Comparison of ENCODE assay signal across 24 cellular contexts in the genomic region with DNA sequence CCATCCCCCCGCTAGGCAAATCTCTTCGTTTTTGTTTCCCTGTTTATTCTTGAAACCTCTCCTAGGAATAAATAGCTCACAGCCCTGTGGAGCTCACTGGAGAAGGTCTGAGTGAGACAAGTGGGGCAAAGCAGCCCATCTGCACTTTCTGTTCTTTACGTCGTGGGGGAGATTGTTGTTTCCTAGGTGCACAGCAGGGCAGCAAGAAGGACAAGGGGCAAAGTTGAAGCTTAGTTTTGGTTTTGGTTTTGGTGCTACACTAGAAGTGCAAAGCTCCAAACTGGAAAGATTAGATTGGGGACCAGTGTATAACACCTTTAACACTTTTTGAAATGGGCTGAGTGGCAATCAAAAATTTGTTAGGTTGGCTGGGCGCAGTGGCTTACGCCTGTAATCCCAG.
DNase-seq lines count a peak whose midpoint lies in the region; ATAC-seq, FAIRE-seq and TF ChIP-seq lines count a peak whose summit lies in the region.
"Had no signal": no experiment of that assay in that cellular context is flagged by ENCODE, and none has a peak within 500 bp of the region (broad histone marks: within the 10 kb centered on the region; RNA-seq: fewer than 3 reads in every experiment).

No MANE protein-coding gene starts in this region.

- TF ChIP-seq EP300 in GM12878 (IDR thresholded peaks at IDR 0.05; ENCODE audit: borderline replicate concordance in 1 of 2, control insufficient read depth in 1 of 2, low read depth in 2 of 2, low read length in 2 of 2) = no peak

- no peak for DNase-seq in activated T-cell treated with anti-CD3 and anti-CD28 coated beads, Interleukin-2, amount 50 U/mL, for 72 hours
- DNase-seq in activated T-cell treated with anti-CD3 and anti-CD28 coated beads, Interleukin-2, amount 50 U/mL, for 48 hours = no peak
- peak; percentile 25 for DNase-seq in RPMI8226
- no peak for DNase-seq in GM12878 (ENCODE audit: low read depth, low spot score)
- DNase-seq in small intestine = peak; percentile 43
- no peak for DNase-seq in SK-N-DZ (ENCODE audit: low spot score)
- DNase-seq in spleen = no peak
- DNase-seq in mucosa of descending colon = no peak
- DNase-seq: ACHN, activated gamma-delta T cell, DMS 273 treated with DMSO at 0.1 percent for 48 hours, hypothalamus, islet precursor cell, mammary epithelial cell, NCI-H1417 treated with DMSO at 0.1 percent for 48 hours, NCI-H524 treated with DMSO at 0.1 percent for 48 hours, Right ventricle myocardium superior, testis had no signal

- peak overlapping the region; percentile 38 to 44 for H3K4me3 Mint-ChIP-seq in activated T-cell treated with anti-CD3 and anti-CD28 coated beads, Interleukin-2, amount 50 U/mL, for 72 hours

- POLR2A ChIA-PET in GM12878 (lab: Charles Lee) = no interaction called here

- H3K27ac ChIP-seq in GM12878 (ENCODE audit: control insufficient read depth, insufficient read depth) (no peak overlapping the region), small intestine (ENCODE audit: low read depth in 1 of 2, low read length in 1 of 2) (no peak overlapping the region), spleen (peak overlapping the region in 1 of 8 donors; percentile 35)
- H3K27ac ChIP-seq: BLaER1 treated with 17β-estradiol and CSF1 and Interleukin-3, amounts not matched to agents 10 nM and 100 nM; right atrium auricular region; testis; VCaP had no signal

- H3K27me3 ChIP-seq in GM12878 (replicated peaks in 1 of 2; ENCODE audit: control insufficient read depth in 2 of 2, insufficient read depth in 2 of 2, low read length in 1 of 2) (no peaks in the 10 kb centered on the region), small intestine (ENCODE audit: control insufficient read depth in 2 of 2, insufficient read depth in 2 of 2, low read length in 2 of 2) (no peaks in the 10 kb centered on the region), spleen (replicated peaks in 1 of 7) (no peaks in the 10 kb centered on the region)
- H3K27me3 ChIP-seq: BLaER1 treated with 17β-estradiol and CSF1 and Interleukin-3, amounts not matched to agents 10 nM and 100 nM; right atrium auricular region; testis had no signal

- TF ChIP-seq POLR2A in GM12878 (IDR thresholded peaks at IDR 0.05; ENCODE audit: low read depth, low read length) (no peak), spleen (IDR thresholded peaks at IDR 0.05) (no peak)

- WGBS in GM12878 (ENCODE audit: insufficient coverage, insufficient replicate concordance, low lambda C conversion rate, missing lambda C conversion rate) = 77% methylated on average over 6 of the region's 6 CpGs
- WGBS in small intestine, 3 donors = 32 to 59% (median 45%) methylated on average over 6 of the region's 6 CpGs
- WGBS in spleen, 5 donors = 75 to 86% (median 79%) methylated on average over 6 of the region's 6 CpGs

- no TSS peak for BruUV-seq in GM12878 (replicated peaks; lab: Mats Ljungman, UMichigan)

- no peaks in the 10 kb centered on the region for H3K36me3 Mint-ChIP-seq in activated T-cell treated with anti-CD3 and anti-CD28 coated beads, Interleukin-2, amount 50 U/mL, for 72 hours (ENCODE audit: insufficient read depth in 2 of 2)

- H3K9me3 ChIP-seq in GM12878 (replicated peaks; ENCODE audit: control insufficient read depth, insufficient read depth, low read length) = no peaks in the 10 kb centered on the region
- no peaks in the 10 kb centered on the region for H3K9me3 ChIP-seq in small intestine (ENCODE audit: control insufficient read depth, low read depth)
- no peaks in the 10 kb centered on the region for H3K9me3 ChIP-seq in spleen
- no peaks in the 10 kb centered on the region for H3K9me3 ChIP-seq in mucosa of descending colon
- H3K9me3 ChIP-seq: BLaER1 treated with 17β-estradiol and CSF1 and Interleukin-3, amounts not matched to agents 10 nM and 100 nM; right atrium auricular region; testis had no signal

- SMC1A ChIA-PET in GM12878 (lab: Charles Lee; ENCODE audit: uncharacterized antibody, unreplicated experiment) = interaction anchor here (0.6 to 1.8 kb wide), 5 partner anchors 11 to 256 kb away, joined by 3 to 9 read pairs (median 3); no protein-coding TSS in a partner anchor

- no peak overlapping the region for H3K9ac ChIP-seq in GM12878 (ENCODE audit: control insufficient read depth, insufficient read depth, low read length)
- H3K9ac ChIP-seq: BLaER1 treated with 17β-estradiol and CSF1 and Interleukin-3, amounts not matched to agents 10 nM and 100 nM had no signal

- peaks cover 15% of the 10 kb centered on the region for H3K4me1 Mint-ChIP-seq in activated T-cell treated with anti-CD3 and anti-CD28 coated beads, Interleukin-2, amount 50 U/mL, for 72 hours (ENCODE audit: low read depth)

- RAD21 ChIA-PET in GM12878 (lab: Charles Lee; ENCODE audit: unreplicated experiment) = interaction anchor here (1.4 kb wide), 1 partner anchor 255 kb away, joined by 9 read pairs; no protein-coding TSS in a partner anchor

- no peak for TF ChIP-seq RAD21 in GM12878 (IDR thresholded peaks at IDR 0.05; ENCODE audit: insufficient read depth, low read depth, low read length)

- H3K4me3 ChIP-seq in GM12878 = no peak overlapping the region
- no peak overlapping the region for H3K4me3 ChIP-seq in small intestine (ENCODE audit: low read depth in 1 of 2, low read length in 2 of 2)
- H3K4me3 ChIP-seq in spleen = peak overlapping the region in 1 of 8 donors; percentile 15
- no peak overlapping the region for H3K4me3 ChIP-seq in mucosa of descending colon
- H3K4me3 ChIP-seq: BLaER1 treated with 17β-estradiol and CSF1 and Interleukin-3, amounts not matched to agents 10 nM and 100 nM; right atrium auricular region; testis had no signal

- no peak overlapping the region for H3K27ac Mint-ChIP-seq in activated T-cell treated with anti-CD3 and anti-CD28 coated beads, Interleukin-2, amount 50 U/mL, for 72 hours

- CTCF ChIA-PET in GM12878 (lab: Yijun Ruan, JAX) = interaction anchor here (0.7 to 3.3 kb wide), 2 partner anchors 14 to 254 kb away, joined by 3 to 15 read pairs; no protein-coding TSS in a partner anchor

- TF ChIP-seq CTCF in GM12878 (IDR thresholded peaks at IDR 0.05 in 2 of 3, conservative IDR thresholded peaks at IDR 0.05 in 1 of 3; ENCODE audit: control insufficient read depth in 2 of 3, extremely low read depth in 1 of 3, insufficient read depth in 1 of 3, low read depth in 3 of 3, low read length in 3 of 3) (no peak), spleen (IDR thresholded peaks at IDR 0.05 in 8 of 11, conservative IDR thresholded peaks at IDR 0.05 in 3 of 11) (no peak), mucosa of descending colon (IDR thresholded peaks at IDR 0.05) (no peak)

- FAIRE-seq in GM12878 (lab: Jason Lieb, UNC) = no peak
- no peak for FAIRE-seq in small intestine (lab: Jason Lieb, UNC)
- FAIRE-seq: astrocyte, frontal cortex had no signal

- H3K4me2 ChIP-seq in GM12878 (ENCODE audit: control insufficient read depth, insufficient read depth) = no peak overlapping the region
- H3K4me2 ChIP-seq: BLaER1 treated with 17β-estradiol and CSF1 and Interleukin-3, amounts not matched to agents 10 nM and 100 nM had no signal

- H3K27me3 Mint-ChIP-seq in activated T-cell treated with anti-CD3 and anti-CD28 coated beads, Interleukin-2, amount 50 U/mL, for 72 hours (ENCODE audit: low read depth) = no peaks in the 10 kb centered on the region

- H3K4me1 ChIP-seq in GM12878 (ENCODE audit: control insufficient read depth, insufficient read depth, low read length) (no peaks in the 10 kb centered on the region), small intestine (ENCODE audit: control insufficient read depth in 2 of 2, insufficient read depth in 1 of 2, low read depth in 1 of 2, low read length in 1 of 2) (no peaks in the 10 kb centered on the region), spleen (peaks cover 0 to 13% (median 3%) of the 10 kb centered on the region in 6 donors), mucosa of descending colon (ENCODE audit: low read depth) (no peaks in the 10 kb centered on the region)
- H3K4me1 ChIP-seq: BLaER1 treated with 17β-estradiol and CSF1 and Interleukin-3, amounts not matched to agents 10 nM and 100 nM; right atrium auricular region; testis had no signal

- in situ Hi-C loops in GM12878 (cut with MboI) = no loop called here

- H3K36me3 ChIP-seq in GM12878 (ENCODE audit: control insufficient read depth in 2 of 2, insufficient read depth in 2 of 2, low read length in 1 of 2) = no peaks in the 10 kb centered on the region
- no peaks in the 10 kb centered on the region for H3K36me3 ChIP-seq in small intestine (ENCODE audit: control insufficient read depth in 2 of 2, insufficient read depth in 2 of 2, low read length in 2 of 2)
- H3K36me3 ChIP-seq in spleen = no peaks in the 10 kb centered on the region
- H3K36me3 ChIP-seq in mucosa of descending colon (ENCODE audit: low read depth) = no peaks in the 10 kb centered on the region
- H3K36me3 ChIP-seq: BLaER1 treated with 17β-estradiol and CSF1 and Interleukin-3, amounts not matched to agents 10 nM and 100 nM; right atrium auricular region had no signal

- intact Hi-C loops in GM12878 (cut with micrococcal nuclease; ENCODE audit: unreplicated experiment) = loop anchor here (5.0 kb wide), 1 partner anchor 108 kb away; no protein-coding TSS in a partner anchor
- intact Hi-C loops in spleen (cut with DNase I; ENCODE audit: low total_unique reads) = no loop called here
- intact Hi-C loops in mucosa of descending colon (cut with DNase I, micrococcal nuclease) = no loop called here

- no peaks in the 10 kb centered on the region for H4K20me1 ChIP-seq in GM12878 (ENCODE audit: control insufficient read depth, insufficient read depth)
- H4K20me1 ChIP-seq: BLaER1 treated with 17β-estradiol and CSF1 and Interleukin-3, amounts not matched to agents 10 nM and 100 nM had no signal

- H2AFZ ChIP-seq in GM12878 (ENCODE audit: control insufficient read depth, low read depth, low read length) = no peak overlapping the region

- ATAC-seq in activated T-cell treated with anti-CD3 and anti-CD28 coated beads, Interleukin-2, amount 50 U/mL, for 72 hours (replicated peaks in 1 of 2) = no peak
- ATAC-seq in GM12878 (peak; percentile 49), mucosa of descending colon (no peak)
- ATAC-seq: HCT116 had no signal

- H3K79me2 ChIP-seq in GM12878 (ENCODE audit: control insufficient read depth, insufficient read depth, low read length) = no peaks in the 10 kb centered on the region

- no peaks in the 10 kb centered on the region for H3K9me3 Mint-ChIP-seq in activated T-cell treated with anti-CD3 and anti-CD28 coated beads, Interleukin-2, amount 50 U/mL, for 72 hours

TF ChIP-seq in GM12878, 131 proteins besides CTCF, POLR2A, EP300 and RAD21:
- TF ChIP-seq STAT1 (conservative IDR thresholded peaks at IDR 0.05) = no peak
- TF ChIP-seq NR2C1 (IDR thresholded peaks at IDR 0.05) = peak; percentile 59
- TF ChIP-seq CHD1 (IDR thresholded peaks at IDR 0.05; ENCODE audit: low read depth, low read length) = no peak
- no peak for TF ChIP-seq SPI1 (IDR thresholded peaks at IDR 0.05; ENCODE audit: borderline replicate concordance, insufficient read depth, low read depth, low read length)
- no peak for TF ChIP-seq RELA (IDR thresholded peaks at IDR 0.05; ENCODE audit: borderline replicate concordance, partially characterized antibody)

Comparison
In these comparisons a context has a peak if more than half of its experiments do, and no peak if none do; other contexts are left out.
1. DNase-seq: peak in RPMI8226 (single experiment) and small intestine (single experiment); none in activated T-cell treated with anti-CD3 and anti-CD28 coated beads, Interleukin-2, amount 50 U/mL, for 72 hours (0 of 2), activated T-cell treated with anti-CD3 and anti-CD28 coated beads, Interleukin-2, amount 50 U/mL, for 48 hours (0 of 2), GM12878 (single experiment), SK-N-DZ (single experiment), spleen (single experiment) and mucosa of descending colon (0 of 3).